Comparison of ENCODE assay signal across 24 cellular contexts in genomic region chr17:80948091-80948960, GRCh38. TPM values are rescaled to one million over a fixed set of nuclear protein-coding genes. Genes with fewer than 3 reads are reported as not detected.
DNase-seq lines count a peak whose midpoint lies in the region; ATAC-seq and TF ChIP-seq lines count a peak whose summit lies in the region.
"Had no signal": no experiment of that assay in that cellular context is flagged by ENCODE, and none has a peak within 500 bp of the region (broad histone marks: within the 10 kb centered on the region; RNA-seq: fewer than 3 reads in every experiment).

No MANE protein-coding gene starts in this region.

- no peak for ATAC-seq in GM21825 (IDR thresholded peaks at IDR 0.05; ENCODE audit: unreplicated experiment)
- ATAC-seq: naive thymus-derived CD4-positive, alpha-beta T cell; stimulated activated naive B cell treated with anti-CD40 and anti-IgM and Interleukin-4, amounts not matched to agents 10 μg/mL and 1 μg/mL and 100 μg/mL, for 72 hours had no signal

- peaks cover 37% of the 10 kb centered on the region for H3K36me3 ChIP-seq in BE2C
- peaks cover 4 to 75% (median 52%) of the 10 kb centered on the region in 4 donors for H3K36me3 ChIP-seq in esophagus muscularis mucosa
- peaks cover 14 to 52% of the 10 kb centered on the region in 2 donors for H3K36me3 ChIP-seq in neuronal stem cell (replicated peaks in 1 of 2; ENCODE audit: control insufficient read depth in 2 of 2, insufficient read depth in 2 of 2, low read length in 2 of 2)

- TF ChIP-seq CTCF in BE2C (IDR thresholded peaks at IDR 0.05; ENCODE audit: low read depth, low read length): no peak
- no peak for TF ChIP-seq CTCF in CD14-positive monocyte (IDR thresholded peaks at IDR 0.05)
- peak in 1 of 3 experiments; percentile 9 for TF ChIP-seq CTCF in esophagus muscularis mucosa (IDR thresholded peaks at IDR 0.05)

- no peaks in the 10 kb centered on the region for H3K27me3 ChIP-seq in BE2C
- H3K27me3 ChIP-seq in esophagus muscularis mucosa: no peaks in the 10 kb centered on the region
- H3K27me3 ChIP-seq in neuronal stem cell (ENCODE audit: control insufficient read depth in 3 of 3, insufficient read depth in 3 of 3, low read depth in 1 of 3, low read length in 3 of 3): no peaks in the 10 kb centered on the region
- H3K27me3 ChIP-seq: ascending aorta, cardiac muscle cell had no signal

- H4K8ac ChIP-seq in neuronal stem cell (ENCODE audit: low read depth, low read length): no peak overlapping the region

- TF ChIP-seq EP300 in esophagus muscularis mucosa (IDR thresholded peaks at IDR 0.05): no peak

- H3K9me3 ChIP-seq in BE2C (no peaks in the 10 kb centered on the region; the same call in 1 of the 2 replicates), esophagus muscularis mucosa (no peaks in the 10 kb centered on the region), neuronal stem cell (replicated peaks in 1 of 2; ENCODE audit: control insufficient read depth in 2 of 2, insufficient read depth in 1 of 2, low read depth in 1 of 2, low read length in 2 of 2) (peaks cover 2 to 9% of the 10 kb centered on the region in 2 donors)
- H3K9me3 ChIP-seq: ascending aorta had no signal

- no peak overlapping the region for H3K14ac ChIP-seq in neuronal stem cell (ENCODE audit: low read length)

- H3K27ac Mint-ChIP-seq in CD14-positive monocyte: peak overlapping the region in 1 of 7 donors; percentile 78
- H3K27ac Mint-ChIP-seq: activated B cell treated with CpG ODN at 0.5 μM for 24 hours; activated CD4-positive, alpha-beta memory T cell treated with anti-CD3 and anti-CD28 coated beads for 36 hours; activated naive CD8-positive, alpha-beta T cell treated with anti-CD3 and anti-CD28 coated beads for 36 hours; activated T-helper 1 cell treated with anti-CD3 and anti-CD28 coated beads, Interleukin-12 subunit alpha, Interleukin-12 subunit beta, Interleukin-2, Interleukin-4 antibody, amounts not matched to agents 30 ng/mL and 10 ng/mL and 1 ng/mL, durations not matched to agents 14 hours and 24 hours and 36 hours; CD4-positive, CD25-positive, alpha-beta regulatory T cell; mesothelial cell of epicardium; stimulated activated naive B cell treated with anti-CD40 and anti-IgM and Interleukin-4, amounts not matched to agents 10 μg/mL and 1 μg/mL and 100 μg/mL, for 72 hours had no signal

- intact Hi-C loops in CD14-positive monocyte (cut with micrococcal nuclease): no loop called here
- intact Hi-C loops in esophagus muscularis mucosa (cut with DNase I): no loop called here

- H2BK15ac ChIP-seq in neuronal stem cell (ENCODE audit: low read length): no peak overlapping the region

- peak overlapping the region; percentile 80 for H3K23ac ChIP-seq in neuronal stem cell (ENCODE audit: low read depth, low read length, poor library complexity)

- H3K27ac ChIP-seq in esophagus muscularis mucosa (replicated peaks in 1 of 4) (peak overlapping the region; percentile 20 to 80 (median 72)), neuronal stem cell (replicated peaks; ENCODE audit: low read length) (no peak overlapping the region)
- H3K27ac ChIP-seq: cardiac muscle cell had no signal

- DNase-seq in BE2C (peak; percentile 3), CD14-positive monocyte (ENCODE audit: low spot score) (peak; percentile 45), esophagus muscularis mucosa (ENCODE audit: extremely low spot score) (no peak), neuronal stem cell (ENCODE audit: low spot score) (no peak), pons (ENCODE audit: low spot score) (no peak)
- no peak for DNase-seq in activated CD4-positive, alpha-beta T cell treated with anti-CD3 and anti-CD28 coated beads for 4 hours
- DNase-seq in activated CD4-positive, alpha-beta T cell treated with anti-CD3 and anti-CD28 coated beads, Interleukin-2, amount 50 U/mL, for 48 hours: no peak
- DNase-seq: activated B cell treated with CpG ODN at 0.5 μM for 24 hours; activated CD4-positive, alpha-beta memory T cell treated with anti-CD3 and anti-CD28 coated beads for 36 hours; activated CD8-positive, alpha-beta memory T cell treated with anti-CD3 and anti-CD28 coated beads, Interleukin-2, amount 50 U/mL, for 4 hours; activated naive CD8-positive, alpha-beta T cell treated with anti-CD3 and anti-CD28 coated beads for 36 hours; CD4-positive, CD25-positive, alpha-beta regulatory T cell; hippocampal formation; Kasumi-1; naive thymus-derived CD4-positive, alpha-beta T cell; NCI-H1436; NCI-H446; NCI-H82; stimulated activated naive B cell treated with anti-CD40 and anti-IgM and Interleukin-4, amounts not matched to agents 10 μg/mL and 1 μg/mL and 100 μg/mL, for 72 hours had no signal

- H3K36me3 Mint-ChIP-seq in CD14-positive monocyte: peaks cover 49 to 67% of the 10 kb centered on the region in 2 donors

- no peak for TF ChIP-seq POLR2A in esophagus muscularis mucosa (IDR thresholded peaks at IDR 0.05; ENCODE audit: low read depth)

- H3K4me1 Mint-ChIP-seq in CD14-positive monocyte: no peaks in the 10 kb centered on the region
- H3K4me1 Mint-ChIP-seq: activated naive CD8-positive, alpha-beta T cell treated with anti-CD3 and anti-CD28 coated beads for 36 hours; mesothelial cell of epicardium had no signal

- no peak overlapping the region for H2AFZ ChIP-seq in neuronal stem cell (ENCODE audit: low read length)

- H3K4me2 ChIP-seq in neuronal stem cell (ENCODE audit: insufficient read depth, low read length, poor library complexity, severe bottlenecking): no peak overlapping the region

- no peak overlapping the region for H3K4me3 Mint-ChIP-seq in CD14-positive monocyte
- H3K4me3 Mint-ChIP-seq: activated B cell treated with CpG ODN at 0.5 μM for 24 hours; activated CD4-positive, alpha-beta memory T cell treated with anti-CD3 and anti-CD28 coated beads for 36 hours; activated naive CD8-positive, alpha-beta T cell treated with anti-CD3 and anti-CD28 coated beads for 36 hours; activated T-helper 1 cell treated with anti-CD3 and anti-CD28 coated beads, Interleukin-12 subunit alpha, Interleukin-12 subunit beta, Interleukin-2, Interleukin-4 antibody, amounts not matched to agents 30 ng/mL and 10 ng/mL and 1 ng/mL, durations not matched to agents 14 hours and 24 hours and 36 hours; CD4-positive, CD25-positive, alpha-beta regulatory T cell; mesothelial cell of epicardium; naive thymus-derived CD4-positive, alpha-beta T cell; stimulated activated naive B cell treated with anti-CD40 and anti-IgM and Interleukin-4, amounts not matched to agents 10 μg/mL and 1 μg/mL and 100 μg/mL, for 72 hours had no signal

- H3K4me3 ChIP-seq in BE2C (ENCODE audit: low read depth, low read length) (no peak overlapping the region), esophagus muscularis mucosa (peak overlapping the region in 2 of 4 donors; percentile 13 to 25), neuronal stem cell (ENCODE audit: low read length in 2 of 2) (no peak overlapping the region)
- H3K4me3 ChIP-seq: ascending aorta, cardiac muscle cell had no signal

- H3K4me1 ChIP-seq in BE2C (no peaks in the 10 kb centered on the region), esophagus muscularis mucosa (peaks cover 4 to 66% (median 51%) of the 10 kb centered on the region in 4 donors), neuronal stem cell (ENCODE audit: control insufficient read depth in 2 of 2, insufficient read depth in 1 of 2, low read depth in 1 of 2, low read length in 2 of 2) (no peaks in the 10 kb centered on the region)

- H3K9me3 Mint-ChIP-seq in CD14-positive monocyte: peaks cover 0 to 7% (median 0%) of the 10 kb centered on the region in 7 donors
- H3K9me3 Mint-ChIP-seq: activated B cell treated with CpG ODN at 0.5 μM for 24 hours; activated CD4-positive, alpha-beta memory T cell treated with anti-CD3 and anti-CD28 coated beads for 36 hours; activated naive CD8-positive, alpha-beta T cell treated with anti-CD3 and anti-CD28 coated beads for 36 hours; activated T-helper 1 cell treated with anti-CD3 and anti-CD28 coated beads, Interleukin-12 subunit alpha, Interleukin-12 subunit beta, Interleukin-2, Interleukin-4 antibody, amounts not matched to agents 30 ng/mL and 10 ng/mL and 1 ng/mL, durations not matched to agents 14 hours and 24 hours and 36 hours; CD4-positive, CD25-positive, alpha-beta regulatory T cell had no signal

- no peak overlapping the region for H3K18ac ChIP-seq in neuronal stem cell (ENCODE audit: low read length)

- H3K27me3 Mint-ChIP-seq in CD14-positive monocyte (ENCODE audit: low read depth in 3 of 3): no peaks in the 10 kb centered on the region
- H3K27me3 Mint-ChIP-seq: activated B cell treated with CpG ODN at 0.5 μM for 24 hours; activated CD4-positive, alpha-beta memory T cell treated with anti-CD3 and anti-CD28 coated beads for 36 hours; activated naive CD8-positive, alpha-beta T cell treated with anti-CD3 and anti-CD28 coated beads for 36 hours; CD4-positive, CD25-positive, alpha-beta regulatory T cell; naive thymus-derived CD4-positive, alpha-beta T cell; stimulated activated naive B cell treated with anti-CD40 and anti-IgM and Interleukin-4, amounts not matched to agents 10 μg/mL and 1 μg/mL and 100 μg/mL, for 72 hours had no signal

- 76% methylated on average over 44 of the region's 46 CpGs for WGBS in esophagus muscularis mucosa
- no CpG with 5 or more reads among the region's 46 CpGs for WGBS in neuronal stem cell (ENCODE audit: extremely low coverage in 2 of 2, insufficient read length in 2 of 2, insufficient replicate concordance in 1 of 2), 2 donors

- no peak overlapping the region for H2AK5ac ChIP-seq in neuronal stem cell (ENCODE audit: low read depth, low read length)

- H4K91ac ChIP-seq in neuronal stem cell (ENCODE audit: low read depth, low read length, poor library complexity): no peak overlapping the region

- H2BK5ac ChIP-seq in neuronal stem cell (ENCODE audit: low read length): peak overlapping the region; percentile 82

- H2BK12ac ChIP-seq in neuronal stem cell (ENCODE audit: low read length): no peak overlapping the region

- peak overlapping the region; percentile 30 for H3K9ac ChIP-seq in neuronal stem cell (ENCODE audit: low read depth, low read length, poor library complexity)

- H3K79me1 ChIP-seq in neuronal stem cell (ENCODE audit: low read depth, low read length): peaks cover 3% of the 10 kb centered on the region

- no peak overlapping the region for H3K4ac ChIP-seq in neuronal stem cell (ENCODE audit: low read length)

- H2BK120ac ChIP-seq in neuronal stem cell (ENCODE audit: low read depth, low read length): no peak overlapping the region

RNA-seq across cellular contexts. Expression of gene CHMP6, which starts 43.3 kb away (rescaled TPM):
- polyA plus RNA-seq in BE2C (2012; ENCODE audit: insufficient read depth, insufficient read length, low read depth): 21.2 TPM
- 10 to 100 TPM; 44.1 to 44.8 TPM for polyA plus RNA-seq in CD14-positive monocyte
- 10 to 100 TPM; 17.6 to 29.2 (median 25.8) TPM for total RNA-seq in esophagus muscularis mucosa
- polyA plus RNA-seq in neuronal stem cell (2013, experiment 1 of 2): 14.3 TPM
- polyA plus RNA-seq in neuronal stem cell (2013, experiment 2 of 2): 13.1 TPM

Comparison
In these comparisons a context has a peak if more than half of its experiments do, and no peak if none do; other contexts are left out.
1. DNase-seq: peak in BE2C (single experiment) and CD14-positive monocyte (single experiment); none in esophagus muscularis mucosa (single experiment), neuronal stem cell (single experiment), pons (single experiment), activated CD4-positive, alpha-beta T cell treated with anti-CD3 and anti-CD28 coated beads for 4 hours (0 of 2) and activated CD4-positive, alpha-beta T cell treated with anti-CD3 and anti-CD28 coated beads, Interleukin-2, amount 50 U/mL, for 48 hours (0 of 2).